10 cellular contexts compared by ENCODE assay signal in genomic region chr6:16318953-16319720, GRCh38.
DNase-seq lines count a peak whose midpoint lies in the region; ATAC-seq and TF ChIP-seq lines count a peak whose summit lies in the region.
"Had no signal": no experiment of that assay in that cellular context is flagged by ENCODE, and none has a peak within 500 bp of the region (broad histone marks: within the 10 kb centered on the region; RNA-seq: fewer than 3 reads in every experiment).

No MANE protein-coding gene starts in this region.

- no peaks in the 10 kb centered on the region for H3K9me3 Mint-ChIP-seq in Caco-2 (ENCODE audit: unreplicated experiment)
- H3K9me3 Mint-ChIP-seq: CD14-positive monocyte had no signal

- no TSS peak for BruUV-seq in Caco-2 (replicated peaks; lab: Mats Ljungman, UMichigan)

- H3K9ac ChIP-seq in muscle layer of colon (ENCODE audit: low read length): no peak overlapping the region
- no peak overlapping the region for H3K9ac ChIP-seq in colonic mucosa (ENCODE audit: low read depth in 2 of 2, low read length in 2 of 2)

- H3K27me3 Mint-ChIP-seq in Caco-2 (ENCODE audit: insufficient read depth, unreplicated experiment): no peaks in the 10 kb centered on the region

- intact Hi-C loops in left ventricle myocardium inferior (cut with micrococcal nuclease) (no loop called here), Right ventricle myocardium superior (cut with DNase I) (no loop called here), uterus (cut with DNase I; ENCODE audit: low total_unique reads) (loop anchor here (10.0 kb wide), 1 partner anchor 84 kb away; the partner anchor contains the start of gene GMPR), colonic mucosa (cut with DNase I) (no loop called here), Caco-2 (cut with micrococcal nuclease; ENCODE audit: unreplicated experiment) (no loop called here)

- no peak for DNase-seq in left ventricle myocardium inferior
- no peak for DNase-seq in Right ventricle myocardium superior
- peak in 1 of 2 donors; percentile 9 for DNase-seq in uterus
- DNase-seq in colonic mucosa: no peak
- DNase-seq in NCI-H146 (lab: John Stamatoyannopoulos, UW): no peak
- no peak for DNase-seq in Caco-2
- DNase-seq: NCI-H1105 treated with DMSO at 0.1 percent for 48 hours had no signal

- no peaks in the 10 kb centered on the region for H3K4me1 Mint-ChIP-seq in Caco-2 (ENCODE audit: low read depth, unreplicated experiment)

- no peak overlapping the region for H3K4me3 ChIP-seq in left ventricle myocardium inferior
- no peak overlapping the region for H3K4me3 ChIP-seq in muscle layer of colon (ENCODE audit: low read depth in 1 of 2, low read length in 2 of 2)
- no peak overlapping the region for H3K4me3 ChIP-seq in uterus
- no peak overlapping the region for H3K4me3 ChIP-seq in colonic mucosa
- no peak overlapping the region for H3K4me3 ChIP-seq in Caco-2 (ENCODE audit: low read depth, low read length)

- H3K4me1 ChIP-seq in left ventricle myocardium inferior: peaks cover 68% of the 10 kb centered on the region
- peaks cover 46% of the 10 kb centered on the region for H3K4me1 ChIP-seq in muscle layer of colon (ENCODE audit: insufficient read depth, low read length)
- peaks cover 7 to 10% of the 10 kb centered on the region in 2 donors for H3K4me1 ChIP-seq in uterus
- peaks cover 4% of the 10 kb centered on the region for H3K4me1 ChIP-seq in colonic mucosa
- H3K4me1 ChIP-seq in Caco-2: no peaks in the 10 kb centered on the region

- no peak for TF ChIP-seq POLR2A in uterus (IDR thresholded peaks at IDR 0.05)

- H3K27ac Mint-ChIP-seq in Caco-2 (ENCODE audit: unreplicated experiment): no peak overlapping the region

- POLR2A ChIA-PET in Caco-2 (lab: Charles Lee): no interaction called here

- no peaks in the 10 kb centered on the region for H3K9me3 ChIP-seq in left ventricle myocardium inferior (replicated peaks)
- no peaks in the 10 kb centered on the region for H3K9me3 ChIP-seq in muscle layer of colon (ENCODE audit: low read length)
- no peaks in the 10 kb centered on the region for H3K9me3 ChIP-seq in uterus
- H3K9me3 ChIP-seq in colonic mucosa: no peaks in the 10 kb centered on the region
- no peaks in the 10 kb centered on the region for H3K9me3 ChIP-seq in Caco-2

- no peaks in the 10 kb centered on the region for H3K27me3 ChIP-seq in left ventricle myocardium inferior (ENCODE audit: low read depth)
- no peaks in the 10 kb centered on the region for H3K27me3 ChIP-seq in muscle layer of colon (ENCODE audit: control insufficient read depth in 1 of 2, insufficient read depth in 2 of 2, low read length in 2 of 2)
- H3K27me3 ChIP-seq in uterus: no peaks in the 10 kb centered on the region
- H3K27me3 ChIP-seq in colonic mucosa: no peaks in the 10 kb centered on the region
- no peaks in the 10 kb centered on the region for H3K27me3 ChIP-seq in Caco-2 (replicated peaks; ENCODE audit: control insufficient read depth, insufficient read depth, low read length)

- ATAC-seq in Right ventricle myocardium superior (ENCODE audit: poor library complexity): no peak

- H3K36me3 ChIP-seq in left ventricle myocardium inferior (no peaks in the 10 kb centered on the region), muscle layer of colon (ENCODE audit: insufficient read depth, low read length) (no peaks in the 10 kb centered on the region), uterus (no peaks in the 10 kb centered on the region), colonic mucosa (no peaks in the 10 kb centered on the region), Caco-2 (ENCODE audit: control insufficient read depth, insufficient read depth, low read length) (no peaks in the 10 kb centered on the region)

- CTCF ChIA-PET in Caco-2 (lab: Charles Lee): no interaction called here

- TF ChIP-seq CTCF in left ventricle myocardium inferior (IDR thresholded peaks at IDR 0.05; ENCODE audit: borderline replicate concordance) (no peak), uterus (IDR thresholded peaks at IDR 0.05) (no peak), colonic mucosa (IDR thresholded peaks at IDR 0.05) (no peak), Caco-2 (IDR thresholded peaks at IDR 0.05; ENCODE audit: insufficient read depth in 1 of 2, low read depth in 1 of 2, low read length in 1 of 2, severe bottlenecking in 1 of 2, unreplicated experiment in 1 of 2) (no peak)

- no peak overlapping the region for H3K4me3 Mint-ChIP-seq in Caco-2 (ENCODE audit: unreplicated experiment)

- H3K27ac ChIP-seq in left ventricle myocardium inferior (replicated peaks): peak overlapping the region; percentile 93
- peak overlapping the region; percentile 48 for H3K27ac ChIP-seq in angular gyrus (ENCODE audit: low read depth, low read length)
- H3K27ac ChIP-seq in muscle layer of colon (ENCODE audit: low read depth, low read length): peak overlapping the region; percentile 31
- H3K27ac ChIP-seq in uterus: peak overlapping the region; percentile 79 to 88
- H3K27ac ChIP-seq in colonic mucosa: no peak overlapping the region

- peaks cover 7% of the 10 kb centered on the region for H3K36me3 Mint-ChIP-seq in Caco-2 (ENCODE audit: insufficient read depth, unreplicated experiment)
